1 cellular context compared by ENCODE assay signal in the genomic region with DNA sequence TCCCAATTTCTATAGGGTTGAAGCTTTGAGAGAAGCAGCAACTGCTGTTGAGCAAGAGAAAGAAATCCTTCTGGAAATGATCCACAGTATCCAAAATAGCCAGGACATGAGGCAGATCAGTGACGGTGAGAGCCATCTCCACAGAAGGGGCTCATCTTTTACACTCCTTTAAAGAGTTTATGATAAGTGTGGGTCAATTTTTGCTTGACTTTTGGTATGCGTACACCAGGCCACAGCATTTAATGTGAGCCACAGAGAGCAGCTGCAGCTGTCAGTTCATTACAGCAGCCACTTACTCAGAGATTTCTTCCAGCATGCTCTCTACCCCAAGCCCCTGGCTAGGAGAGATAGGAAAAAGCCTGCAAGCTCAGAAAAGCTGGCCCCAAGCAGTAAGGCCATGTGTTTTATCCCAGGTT.
TF ChIP-seq lines count a peak whose summit lies in the region.

No MANE protein-coding gene starts in this region.

TF ChIP-seq in WTC11, 78 proteins besides CTCF, POLR2A, EP300 and RAD21 (continued from another document):
- TF ChIP-seq PREB (CRISPR knock-in tag; IDR thresholded peaks at IDR 0.05; ENCODE audit: borderline replicate concordance), result no peak
- no peak for TF ChIP-seq ZNF512 (CRISPR knock-in tag; IDR thresholded peaks at IDR 0.05; ENCODE audit: borderline replicate concordance)
- TF ChIP-seq, protein P1, sequence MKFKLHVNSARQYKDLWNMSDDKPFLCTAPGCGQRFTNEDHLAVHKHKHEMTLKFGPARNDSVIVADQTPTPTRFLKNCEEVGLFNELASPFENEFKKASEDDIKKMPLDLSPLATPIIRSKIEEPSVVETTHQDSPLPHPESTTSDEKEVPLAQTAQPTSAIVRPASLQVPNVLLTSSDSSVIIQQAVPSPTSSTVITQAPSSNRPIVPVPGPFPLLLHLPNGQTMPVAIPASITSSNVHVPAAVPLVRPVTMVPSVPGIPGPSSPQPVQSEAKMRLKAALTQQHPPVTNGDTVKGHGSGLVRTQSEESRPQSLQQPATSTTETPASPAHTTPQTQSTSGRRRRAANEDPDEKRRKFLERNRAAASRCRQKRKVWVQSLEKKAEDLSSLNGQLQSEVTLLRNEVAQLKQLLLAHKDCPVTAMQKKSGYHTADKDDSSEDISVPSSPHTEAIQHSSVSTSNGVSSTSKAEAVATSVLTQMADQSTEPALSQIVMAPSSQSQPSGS (CRISPR knock-in tag; IDR thresholded peaks at IDR 0.05; ENCODE audit: borderline replicate concordance, low read depth), result no peak
- no peak for TF ChIP-seq ELF4 (CRISPR knock-in tag; IDR thresholded peaks at IDR 0.05; ENCODE audit: low read depth)
- no peak for TF ChIP-seq GRHL2 (CRISPR knock-in tag; IDR thresholded peaks at IDR 0.05; ENCODE audit: insufficient replicate concordance, severe bottlenecking)
- TF ChIP-seq, protein P2, sequence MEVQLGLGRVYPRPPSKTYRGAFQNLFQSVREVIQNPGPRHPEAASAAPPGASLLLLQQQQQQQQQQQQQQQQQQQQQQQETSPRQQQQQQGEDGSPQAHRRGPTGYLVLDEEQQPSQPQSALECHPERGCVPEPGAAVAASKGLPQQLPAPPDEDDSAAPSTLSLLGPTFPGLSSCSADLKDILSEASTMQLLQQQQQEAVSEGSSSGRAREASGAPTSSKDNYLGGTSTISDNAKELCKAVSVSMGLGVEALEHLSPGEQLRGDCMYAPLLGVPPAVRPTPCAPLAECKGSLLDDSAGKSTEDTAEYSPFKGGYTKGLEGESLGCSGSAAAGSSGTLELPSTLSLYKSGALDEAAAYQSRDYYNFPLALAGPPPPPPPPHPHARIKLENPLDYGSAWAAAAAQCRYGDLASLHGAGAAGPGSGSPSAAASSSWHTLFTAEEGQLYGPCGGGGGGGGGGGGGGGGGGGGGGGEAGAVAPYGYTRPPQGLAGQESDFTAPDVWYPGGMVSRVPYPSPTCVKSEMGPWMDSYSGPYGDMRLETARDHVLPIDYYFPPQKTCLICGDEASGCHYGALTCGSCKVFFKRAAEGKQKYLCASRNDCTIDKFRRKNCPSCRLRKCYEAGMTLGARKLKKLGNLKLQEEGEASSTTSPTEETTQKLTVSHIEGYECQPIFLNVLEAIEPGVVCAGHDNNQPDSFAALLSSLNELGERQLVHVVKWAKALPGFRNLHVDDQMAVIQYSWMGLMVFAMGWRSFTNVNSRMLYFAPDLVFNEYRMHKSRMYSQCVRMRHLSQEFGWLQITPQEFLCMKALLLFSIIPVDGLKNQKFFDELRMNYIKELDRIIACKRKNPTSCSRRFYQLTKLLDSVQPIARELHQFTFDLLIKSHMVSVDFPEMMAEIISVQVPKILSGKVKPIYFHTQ (CRISPR knock-in tag; IDR thresholded peaks at IDR 0.05), result no peak
